ENCODE assay signal across 8 cellular contexts in the genomic region with DNA sequence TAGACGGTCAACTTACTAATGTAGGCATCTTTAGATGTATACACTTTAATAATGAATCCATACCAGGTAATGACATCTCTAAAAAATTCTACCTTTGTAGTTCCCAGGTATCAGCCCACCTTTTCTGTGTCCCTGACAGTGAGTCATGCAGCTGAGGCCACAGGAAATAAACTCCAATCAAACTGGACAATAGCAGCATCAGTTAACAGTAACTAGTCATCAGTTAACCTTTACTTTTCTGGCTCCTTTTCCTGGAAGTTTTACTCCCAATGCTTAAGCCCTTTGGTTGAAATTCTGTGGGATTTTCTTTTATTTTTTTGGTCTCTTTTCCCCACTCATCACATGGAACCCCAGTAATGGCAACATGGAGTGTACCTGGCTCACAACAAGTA.
"Had no signal": no experiment of that assay in that cellular context is flagged by ENCODE, and none has a peak within 500 bp of the region (broad histone marks: within the 10 kb centered on the region; RNA-seq: fewer than 3 reads in every experiment).

No MANE protein-coding gene starts in this region.

- H3K4me3 ChIP-seq: GM23338, K562 had no signal

- DNase-seq: H9, HCEC 1CT, IMR-90 had no signal

- FAIRE-seq: H1, H54, HTR-8/SVneo, K562 had no signal
